In the genomic region with DNA sequence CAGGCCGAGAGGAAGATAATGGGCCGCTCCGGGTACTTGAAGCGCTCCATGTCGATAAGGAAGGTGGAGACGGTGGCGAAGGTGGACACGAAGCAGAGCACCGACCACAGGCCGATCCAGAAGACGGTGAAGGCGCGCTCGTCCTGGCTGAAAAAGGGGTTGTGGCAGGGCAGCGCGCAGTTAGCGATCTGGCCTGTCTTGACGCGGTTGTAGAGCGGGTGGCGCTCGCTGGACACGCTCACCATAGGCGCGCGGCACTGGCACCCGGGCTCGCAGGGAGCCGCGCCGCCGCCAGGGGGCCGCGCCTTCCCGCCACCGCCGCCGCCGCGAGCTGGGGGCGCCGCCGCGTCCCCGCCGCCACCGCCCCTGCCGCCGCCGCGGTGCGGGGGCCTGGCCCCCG, we compare ENCODE assay signal across 8 cellular contexts. TPM values are rescaled to one million over a fixed set of nuclear protein-coding genes. Genes with fewer than 3 reads are reported as not detected.
DNase-seq lines count a peak whose midpoint lies in the region; ATAC-seq and TF ChIP-seq lines count a peak whose summit lies in the region.

No MANE protein-coding gene starts in this region.

- H3K4me1 ChIP-seq in mammary epithelial cell (ENCODE audit: insufficient read depth, low read length), result peaks cover 40% of the 10 kb centered on the region

- H3K27ac ChIP-seq in AG04450 (ENCODE audit: low read depth, low read length) (no peak overlapping the region), mammary epithelial cell (ENCODE audit: insufficient read depth, low read depth, low read length) (no peak overlapping the region), skin epidermis (no peak overlapping the region)

- CTCF ChIA-PET in AG04450 (lab: Charles Lee), result interaction anchor here (0.6 to 9.5 kb wide), 4 partner anchors 270 to 1228 kb away, joined by 3 to 215 read pairs (median 3); no protein-coding TSS in a partner anchor
- CTCF ChIA-PET in mammary epithelial cell (lab: Charles Lee; ENCODE audit: low non-redundant PET), result interaction anchor here (0.9 kb wide), 1 partner anchor 1085 kb away, joined by 6 read pairs; no protein-coding TSS in a partner anchor

- peaks cover 38% of the 10 kb centered on the region for H3K79me2 ChIP-seq in mammary epithelial cell (ENCODE audit: insufficient read depth, low read length)

- peak; percentile 26 for ATAC-seq in HG03097 (IDR thresholded peaks at IDR 0.05; ENCODE audit: low FRiP score, unreplicated experiment)
- no peak for ATAC-seq in GM21717 (IDR thresholded peaks at IDR 0.05; ENCODE audit: unreplicated experiment)

- no peaks in the 10 kb centered on the region for H3K36me3 ChIP-seq in mammary epithelial cell (ENCODE audit: insufficient read depth, low read length)

- peak; percentile 20 for DNase-seq in AG04450 (ENCODE audit: low read depth, low spot score)
- peak; percentile 76 for DNase-seq in GM13976 (ENCODE audit: low spot score)
- DNase-seq in SK-N-DZ (ENCODE audit: low spot score), result peak; percentile 64
- peak; percentile 66 for DNase-seq in mammary epithelial cell
- peak; percentile 53 for DNase-seq in inferior parietal cortex (ENCODE audit: extremely low spot score)

- no peaks in the 10 kb centered on the region for H4K20me1 ChIP-seq in mammary epithelial cell (ENCODE audit: insufficient read depth, low read length)

- peak overlapping the region; percentile 80 for H2AFZ ChIP-seq in mammary epithelial cell (ENCODE audit: low read depth, low read length)

- WGBS in mammary epithelial cell (ENCODE audit: low coverage, missing lambda C conversion rate), result 0% methylated on average over 15 of the region's 53 CpGs

- BruUV-seq in mammary epithelial cell (replicated peaks; lab: Mats Ljungman, UMichigan), result no TSS peak

- no peak overlapping the region for H3K9ac ChIP-seq in mammary epithelial cell (ENCODE audit: insufficient read depth, low read length)

- dilution Hi-C loops in mammary epithelial cell (cut with HindIII; ENCODE audit: low sequenced_read_pairs), result no loop called here

- H3K27me3 ChIP-seq in AG04450 (ENCODE audit: control insufficient read depth, insufficient read depth, low read length) (no peaks in the 10 kb centered on the region), mammary epithelial cell (ENCODE audit: insufficient read depth, low read length) (no peaks in the 10 kb centered on the region)

- intact Hi-C loops in mammary epithelial cell (cut with micrococcal nuclease), result loop anchor here (1.0 to 5.0 kb wide), 5 partner anchors 97 to 707 kb away; no protein-coding TSS in a partner anchor

- POLR2A ChIA-PET in AG04450 (lab: Yijun Ruan, JAX), result interaction anchor here (0.7 to 1.0 kb wide), 4 partner anchors 396 to 778 kb away, joined by 3 read pairs; no protein-coding TSS in a partner anchor

- in situ Hi-C loops in GM13976 (cut with MboI; ENCODE audit: low sequenced_read_pairs, unreplicated experiment) (no loop called here), mammary epithelial cell (cut with MboI; ENCODE audit: low sequenced_read_pairs in 2 of 2) (loop anchor here in 1 of 2 donors (25.0 kb wide), 1 partner anchor 272 kb away; no protein-coding TSS in a partner anchor)

- TF ChIP-seq CTCF in AG04450 (IDR thresholded peaks at IDR 0.05; ENCODE audit: low read depth, low read length) (peak; percentile 28), GM13976 (IDR thresholded peaks at IDR 0.05; ENCODE audit: borderline replicate concordance, control extremely low read depth, extremely low read depth, insufficient read depth, missing control alignments) (peak; percentile 50), mammary epithelial cell (conservative IDR thresholded peaks at IDR 0.05 in 1 of 2, IDR thresholded peaks at IDR 0.05 in 1 of 2; ENCODE audit: extremely low read depth in 1 of 2, insufficient read depth in 1 of 2, low read depth in 1 of 2, low read length in 2 of 2) (peak in 1 of 2 donors; percentile 44)

- peak overlapping the region; percentile 83 for H3K4me3 ChIP-seq in AG04450 (ENCODE audit: low read depth, low read length)
- peak overlapping the region; percentile 23 to 72 (median 58) for H3K4me3 ChIP-seq in mammary epithelial cell (replicated peaks in 1 of 3; ENCODE audit: insufficient read depth in 1 of 3, low read depth in 2 of 3, low read length in 3 of 3)
- peak overlapping the region; percentile 11 to 74 (median 26) for H3K4me3 ChIP-seq in skin epidermis

- H3K4me2 ChIP-seq in mammary epithelial cell (ENCODE audit: insufficient read depth, low read depth, low read length), result peak overlapping the region; percentile 99

- H3K9me3 ChIP-seq in AG04450 (ENCODE audit: control insufficient read depth, insufficient read depth, low read length) (no peaks in the 10 kb centered on the region; the same call in 1 of the 2 replicates), mammary epithelial cell (replicated peaks; ENCODE audit: insufficient read depth, low read length) (no peaks in the 10 kb centered on the region)

RNA-seq across cellular contexts. Expression of a gene that starts 1.6 kb away (rescaled TPM):
- polyA plus RNA-seq in AG04450 (2011; rRNA removed) (0.52 and 0.55 TPM in 2 replicates), mammary epithelial cell (9.4 TPM)
- 1.3 TPM in 2 replicates for polyA minus RNA-seq in AG04450 (2011; rRNA and poly(A)+ RNA removed)
- polyA plus RNA-seq in SK-N-DZ (2014; cell fraction: cytosol; rRNA removed), result 1.1 and 1.3 TPM in 2 replicates
- 0.28 and 0.52 TPM in 2 replicates for polyA plus RNA-seq in SK-N-DZ (2014; cell fraction: nucleus; rRNA removed)
- total RNA-seq in mammary epithelial cell, result 10 to 100 TPM; 17.8 to 21.2 TPM
- polyA minus RNA-seq in mammary epithelial cell, result 11.6 TPM

RNA-seq across cellular contexts. Expression of a gene that starts 35.3 kb away (rescaled TPM):
- not detected in 2 replicates for polyA plus RNA-seq in AG04450 (2011; rRNA removed)
- polyA minus RNA-seq in AG04450 (2011; rRNA and poly(A)+ RNA removed), result not detected in 2 replicates
- 0.18 TPM in 1 of 2 replicates, not detected in the other for polyA plus RNA-seq in SK-N-DZ (2014; cell fraction: cytosol; rRNA removed)
- not detected in 2 replicates for polyA plus RNA-seq in SK-N-DZ (2014; cell fraction: nucleus; rRNA removed)
- total RNA-seq in mammary epithelial cell, result not detected
- not detected for polyA plus RNA-seq in mammary epithelial cell
- polyA minus RNA-seq in mammary epithelial cell, result not detected

Comparison
In these comparisons a context has a peak if more than half of its experiments do, and no peak if none do; other contexts are left out.
1. DNase-seq: peak in every context shown above with its lines; median percentile 76 in GM13976; 66 in mammary epithelial cell; 64 in SK-N-DZ; 53 in inferior parietal cortex; 20 in AG04450.
2. H3K4me3 ChIP-seq: peak in every context shown above with its lines; median percentile 83 in AG04450; 58 in mammary epithelial cell; 26 in skin epidermis.